Comparison of ENCODE assay signal across 1 cellular context in genomic region chr14:89630096-89630829, GRCh38.
TF ChIP-seq lines count a peak whose summit lies in the region.

No MANE protein-coding gene starts in this region.

TF ChIP-seq in IMR-90, 13 proteins besides CTCF, POLR2A, EP300 and RAD21:
- TF ChIP-seq RFX5 (IDR thresholded peaks at IDR 0.05; ENCODE audit: low read depth, low read length) = no peak
- TF ChIP-seq NFE2L2 (IDR thresholded peaks at IDR 0.05; ENCODE audit: low read depth, low read length) = no peak
- no peak for TF ChIP-seq FOS (IDR thresholded peaks at IDR 0.05; ENCODE audit: low read depth, low read length)
